Comparison of ENCODE assay signal across 13 cellular contexts in genomic region chr12:52634266-52635056, GRCh38. TPM values are rescaled to one million over a fixed set of nuclear protein-coding genes. Genes with fewer than 3 reads are reported as not detected.
DNase-seq lines count a peak whose midpoint lies in the region; ATAC-seq, FAIRE-seq and TF ChIP-seq lines count a peak whose summit lies in the region.
"Had no signal": no experiment of that assay in that cellular context is flagged by ENCODE, and none has a peak within 500 bp of the region (broad histone marks: within the 10 kb centered on the region; RNA-seq: fewer than 3 reads in every experiment).

No MANE protein-coding gene starts in this region.

- no peak overlapping the region for H2BK15ac ChIP-seq in H9 (ENCODE audit: low read depth, low read length)

- no peak overlapping the region for H3K14ac ChIP-seq in H9 (ENCODE audit: insufficient read depth, low read length)

- no peak for TF ChIP-seq POLR2A in A549 (IDR thresholded peaks at IDR 0.05; ENCODE audit: low read length)
- TF ChIP-seq POLR2A in right lobe of liver (IDR thresholded peaks at IDR 0.05): no peak

- no peak overlapping the region for H3K4me3 ChIP-seq in A549
- H3K4me3 ChIP-seq in right lobe of liver: no peak overlapping the region
- H3K4me3 ChIP-seq: GM12878, ovary had no signal

- no peaks in the 10 kb centered on the region for H3K4me1 Mint-ChIP-seq in H9
- no peaks in the 10 kb centered on the region for H3K4me1 Mint-ChIP-seq in stimulated activated naive B cell treated with anti-CD40 and anti-IgM and Interleukin-4, amounts not matched to agents 10 μg/mL and 1 μg/mL and 100 μg/mL, for 72 hours

- H3K9me3 ChIP-seq in A549 (no peaks in the 10 kb centered on the region), H9 (ENCODE audit: control insufficient read depth, low read depth, low read length) (no peaks in the 10 kb centered on the region), right lobe of liver (no peaks in the 10 kb centered on the region)
- H3K9me3 ChIP-seq: ovary had no signal

- H3K23me2 ChIP-seq in H9 (ENCODE audit: insufficient read length, low read depth, low read length, poor library complexity, severe bottlenecking): no peaks in the 10 kb centered on the region

- H2BK120ac ChIP-seq in H9 (ENCODE audit: low read depth, low read length, poor library complexity, severe bottlenecking): no peak overlapping the region

- no peak overlapping the region for H3K4me3 Mint-ChIP-seq in H9
- no peak overlapping the region for H3K4me3 Mint-ChIP-seq in stimulated activated naive B cell treated with anti-CD40 and anti-IgM and Interleukin-4, amounts not matched to agents 10 μg/mL and 1 μg/mL and 100 μg/mL, for 72 hours

- H3K27me3 ChIP-seq in H9 (ENCODE audit: insufficient read depth, low read length): no peaks in the 10 kb centered on the region
- no peaks in the 10 kb centered on the region for H3K27me3 ChIP-seq in right lobe of liver
- H3K27me3 ChIP-seq in foreskin keratinocyte: peaks cover 31% of the 10 kb centered on the region
- H3K27me3 ChIP-seq: ovary had no signal

- no peak overlapping the region for H4K5ac ChIP-seq in H9 (ENCODE audit: insufficient read length, low read depth, low read length)

- ATAC-seq in A549: no peak
- peak; percentile 81 to 98 (median 83) for ATAC-seq in right lobe of liver
- ATAC-seq in stimulated activated naive B cell treated with anti-CD40 and anti-IgM and Interleukin-4, amounts not matched to agents 10 μg/mL and 1 μg/mL and 100 μg/mL, for 72 hours (replicated peaks): no peak
- ATAC-seq in HG02623 (IDR thresholded peaks at IDR 0.05; ENCODE audit: unreplicated experiment): no peak
- no peak for ATAC-seq in foreskin keratinocyte
- ATAC-seq: GM12878 had no signal

- H3K79me2 ChIP-seq in H9 (ENCODE audit: insufficient read depth, low read length): no peaks in the 10 kb centered on the region

- TF ChIP-seq EP300 in A549 (IDR thresholded peaks at IDR 0.05): no peak

- no peaks in the 10 kb centered on the region for H4K20me1 ChIP-seq in H9 (ENCODE audit: control insufficient read depth, insufficient read depth, insufficient read length)

- no peak overlapping the region for H2BK5ac ChIP-seq in H9 (ENCODE audit: insufficient read length, low read length)

- no peak overlapping the region for H2BK12ac ChIP-seq in H9 (ENCODE audit: insufficient read length, low read depth, low read length)

- no peak overlapping the region for H3K9ac ChIP-seq in H9 (ENCODE audit: extremely low read depth, insufficient read length, low read length)

- H3K4me2 ChIP-seq in A549 (no peak overlapping the region), H9 (ENCODE audit: insufficient read depth, insufficient read length, low read length) (no peak overlapping the region)

- TF ChIP-seq CTCF in A549 (IDR thresholded peaks at IDR 0.05) (no peak), H9 (conservative IDR thresholded peaks at IDR 0.05) (no peak), right lobe of liver (IDR thresholded peaks at IDR 0.05) (no peak), foreskin keratinocyte (conservative IDR thresholded peaks at IDR 0.05) (no peak)

- H3K18ac ChIP-seq in H9 (ENCODE audit: insufficient read length, low read depth, low read length): no peak overlapping the region

- no peak overlapping the region for H3K23ac ChIP-seq in H9 (ENCODE audit: insufficient read length, low read depth, low read length)

- no peak overlapping the region for H3K27ac Mint-ChIP-seq in H9
- H3K27ac Mint-ChIP-seq in stimulated activated naive B cell treated with anti-CD40 and anti-IgM and Interleukin-4, amounts not matched to agents 10 μg/mL and 1 μg/mL and 100 μg/mL, for 72 hours: no peak overlapping the region

- peaks cover 14% of the 10 kb centered on the region for H3K27me3 Mint-ChIP-seq in H9 (ENCODE audit: low read depth)
- peaks cover 11 to 20% of the 10 kb centered on the region in 2 donors for H3K27me3 Mint-ChIP-seq in stimulated activated naive B cell treated with anti-CD40 and anti-IgM and Interleukin-4, amounts not matched to agents 10 μg/mL and 1 μg/mL and 100 μg/mL, for 72 hours

- POLR2A ChIA-PET in A549 (lab: Yijun Ruan, JAX): no interaction called here

- no peaks in the 10 kb centered on the region for H3K36me3 ChIP-seq in right lobe of liver
- H3K36me3 ChIP-seq: ovary had no signal

- H3K27ac ChIP-seq in A549 (no peak overlapping the region), H9 (ENCODE audit: insufficient read length, low read depth, low read length) (no peak overlapping the region), right lobe of liver (no peak overlapping the region), foreskin keratinocyte (no peak overlapping the region)
- H3K27ac ChIP-seq: ovary had no signal

- H3T11ph ChIP-seq in H9 (ENCODE audit: low read length): no peak overlapping the region

- H2AFZ ChIP-seq in H9 (ENCODE audit: low read length): no peak overlapping the region

- H3K79me1 ChIP-seq in H9 (ENCODE audit: insufficient read depth, low read depth, low read length, poor library complexity, severe bottlenecking): no peaks in the 10 kb centered on the region

- no peak overlapping the region for H3K56ac ChIP-seq in H9 (ENCODE audit: insufficient read length, low read depth, low read length)

- DNase-seq in A549 (ENCODE audit: low read depth in 1 of 2, low spot score in 1 of 2): no peak
- DNase-seq in H9: peak; percentile 24
- DNase-seq in anterior cingulate cortex (lab: John Stamatoyannopoulos, UW): peak in 55 of 58 donors; percentile 11 to 84 (median 61)
- peak; percentile 70 to 88 (median 88) for DNase-seq in right lobe of liver
- DNase-seq in stimulated activated naive B cell treated with anti-CD40 and anti-IgM and Interleukin-4, amounts not matched to agents 10 μg/mL and 1 μg/mL and 100 μg/mL, for 72 hours: no peak
- no peak for DNase-seq in stimulated activated CD4-positive, alpha-beta T cell treated with anti-CD3 and anti-CD28 coated beads, Interleukin-15, amount 100 ng/mL, for 24 hours
- DNase-seq in foreskin keratinocyte: no peak
- DNase-seq: activated gamma-delta T cell; effector CD8-positive, alpha-beta T cell; KBM-7; ovary had no signal

- H3K4me1 ChIP-seq in A549 (no peaks in the 10 kb centered on the region), H9 (ENCODE audit: insufficient read depth, low read length) (no peaks in the 10 kb centered on the region), right lobe of liver (no peaks in the 10 kb centered on the region), foreskin keratinocyte (no peaks in the 10 kb centered on the region)

- H4K91ac ChIP-seq in H9 (ENCODE audit: insufficient read length, low read depth, low read length): no peak overlapping the region

- intact Hi-C loops in right lobe of liver (cut with DNase I): no loop called here

- H3K4ac ChIP-seq in H9 (ENCODE audit: low read depth, low read length): no peak overlapping the region

- 40% methylated on average over 5 of the region's 7 CpGs for WGBS in A549 (ENCODE audit: missing lambda C conversion rate)
- WGBS in H9 (ENCODE audit: extremely low coverage, insufficient read length, low lambda C conversion rate): no CpG with 5 or more reads among the region's 7 CpGs
- WGBS in right lobe of liver (ENCODE audit: insufficient coverage, low coverage, low lambda C conversion rate, missing lambda C conversion rate): 36% methylated on average over 5 of the region's 7 CpGs

- no peak for TF ChIP-seq RAD21 in A549 (conservative IDR thresholded peaks at IDR 0.05 in 1 of 2, IDR thresholded peaks at IDR 0.05 in 1 of 2)

- no peak overlapping the region for H2AK5ac ChIP-seq in H9 (ENCODE audit: insufficient read length, low read length)

- FAIRE-seq in A549 (lab: Jason Lieb, UNC): no peak
- FAIRE-seq: GM12878 had no signal

- no peaks in the 10 kb centered on the region for H3K36me3 Mint-ChIP-seq in H9 (ENCODE audit: insufficient read depth in 1 of 3, low read depth in 3 of 3)
- no peaks in the 10 kb centered on the region for H3K36me3 Mint-ChIP-seq in stimulated activated naive B cell treated with anti-CD40 and anti-IgM and Interleukin-4, amounts not matched to agents 10 μg/mL and 1 μg/mL and 100 μg/mL, for 72 hours

- no peaks in the 10 kb centered on the region for H3K9me3 Mint-ChIP-seq in H9
- no peaks in the 10 kb centered on the region for H3K9me3 Mint-ChIP-seq in stimulated activated naive B cell treated with anti-CD40 and anti-IgM and Interleukin-4, amounts not matched to agents 10 μg/mL and 1 μg/mL and 100 μg/mL, for 72 hours

- H2BK20ac ChIP-seq in H9 (ENCODE audit: low read depth, low read length, poor library complexity, severe bottlenecking): no peak overlapping the region

- CTCF ChIA-PET in A549 (lab: Yijun Ruan, JAX): interaction anchor here (1.2 to 1.9 kb wide), 4 partner anchors 8 to 245 kb away, joined by 3 to 5 read pairs (median 4); no protein-coding TSS in a partner anchor

- H4K8ac ChIP-seq in H9 (replicated peaks; ENCODE audit: insufficient read length, low read depth, low read length): no peak overlapping the region

RNA-seq across cellular contexts. Expression of gene KRT73, which starts 16.1 kb away (rescaled TPM):
- polyA plus RNA-seq in A549 (2011; rRNA removed) (not detected in 2 replicates), A549 (2017; fragmentation: RNase III; extraction: RNeasy Plus Mini Kit Qiagen cat#74134 plus additional on column Dnase treatment) (not detected in 3 replicates), foreskin keratinocyte (not detected in 2 replicates)
- polyA plus RNA-seq in A549 (2012; cell fraction: cytosol; rRNA removed): not detected in 2 replicates
- polyA plus RNA-seq in A549 (2012; cell fraction: nucleus; rRNA removed): not detected in 2 replicates
- not detected in 2 replicates for polyA minus RNA-seq in A549 (2011; rRNA and poly(A)+ RNA removed)
- total RNA-seq in H9 (2021) (not detected in 2 replicates), right lobe of liver (not detected), foreskin keratinocyte (not detected in 2 replicates)
- total RNA-seq: GM12878, ovary had no signal
- polyA plus RNA-seq: GM12878, ovary had no signal

RNA-seq across cellular contexts. Expression of gene KRT2, which starts 17.6 kb away (rescaled TPM):
- 0.09 TPM in 1 of 2 replicates, not detected in the other for polyA plus RNA-seq in A549 (2011; rRNA removed)
- polyA plus RNA-seq in A549 (2012; cell fraction: cytosol; rRNA removed): 0.05 and 0.09 TPM in 2 replicates
- 0.05 and 0.21 TPM in 2 replicates for polyA plus RNA-seq in A549 (2012; cell fraction: nucleus; rRNA removed)
- polyA plus RNA-seq in A549 (2017; fragmentation: RNase III; extraction: RNeasy Plus Mini Kit Qiagen cat#74134 plus additional on column Dnase treatment): 0.08 TPM in 1 of 3 replicates, not detected in the others
- not detected in 2 replicates for polyA minus RNA-seq in A549 (2011; rRNA and poly(A)+ RNA removed)
- total RNA-seq in H9 (2021): not detected in 2 replicates
- not detected for total RNA-seq in right lobe of liver
- total RNA-seq in foreskin keratinocyte: not detected in 2 replicates
- polyA plus RNA-seq in foreskin keratinocyte: not detected in 2 replicates
- total RNA-seq: ovary had no signal
- polyA plus RNA-seq: ovary had no signal

RNA-seq across cellular contexts. Expression of gene KRT72, which starts 33.2 kb away (rescaled TPM):
- not detected in 2 replicates for polyA plus RNA-seq in A549 (2011; rRNA removed)
- polyA plus RNA-seq in A549 (2012; cell fraction: cytosol; rRNA removed): not detected in 2 replicates
- polyA plus RNA-seq in A549 (2012; cell fraction: nucleus; rRNA removed): 0.02 and 0.07 TPM in 2 replicates
- not detected in 3 replicates for polyA plus RNA-seq in A549 (2017; fragmentation: RNase III; extraction: RNeasy Plus Mini Kit Qiagen cat#74134 plus additional on column Dnase treatment)
- polyA minus RNA-seq in A549 (2011; rRNA and poly(A)+ RNA removed): not detected in 2 replicates
- not detected in 2 replicates for total RNA-seq in H9 (2021)
- total RNA-seq in right lobe of liver: not detected
- not detected in 2 replicates for total RNA-seq in foreskin keratinocyte
- not detected in 2 replicates for polyA plus RNA-seq in foreskin keratinocyte
- total RNA-seq: GM12878, ovary had no signal
- polyA plus RNA-seq: GM12878, ovary had no signal

RNA-seq across cellular contexts. Expression of gene KRT1, which starts 45.7 kb away (rescaled TPM):
- polyA plus RNA-seq in A549 (2011; rRNA removed) (not detected in 2 replicates), A549 (2017; fragmentation: RNase III; extraction: RNeasy Plus Mini Kit Qiagen cat#74134 plus additional on column Dnase treatment) (not detected in 3 replicates), foreskin keratinocyte (0.47 and 0.56 TPM in 2 replicates)
- polyA plus RNA-seq in A549 (2012; cell fraction: cytosol; rRNA removed): not detected in 2 replicates
- polyA plus RNA-seq in A549 (2012; cell fraction: nucleus; rRNA removed): not detected in 2 replicates
- not detected in 2 replicates for polyA minus RNA-seq in A549 (2011; rRNA and poly(A)+ RNA removed)
- total RNA-seq in H9 (2021) (not detected in 2 replicates), right lobe of liver (not detected), foreskin keratinocyte (0.71 and 1.0 TPM in 2 replicates)
- total RNA-seq: GM12878, ovary had no signal
- polyA plus RNA-seq: GM12878, ovary had no signal

Comparison
In these comparisons a context has a peak if more than half of its experiments do, and no peak if none do; other contexts are left out.
1. ATAC-seq: peak in right lobe of liver (4 of 4); none in A549 (0 of 2), stimulated activated naive B cell treated with anti-CD40 and anti-IgM and Interleukin-4, amounts not matched to agents 10 μg/mL and 1 μg/mL and 100 μg/mL, for 72 hours (0 of 2), HG02623 (single experiment) and foreskin keratinocyte (single experiment).
2. DNase-seq: peak in H9 (single experiment), anterior cingulate cortex (55 of 58) and right lobe of liver (3 of 3); none in A549 (0 of 2), stimulated activated naive B cell treated with anti-CD40 and anti-IgM and Interleukin-4, amounts not matched to agents 10 μg/mL and 1 μg/mL and 100 μg/mL, for 72 hours (single experiment), stimulated activated CD4-positive, alpha-beta T cell treated with anti-CD3 and anti-CD28 coated beads, Interleukin-15, amount 100 ng/mL, for 24 hours (single experiment) and foreskin keratinocyte (0 of 2).